Comparison of ENCODE assay signal across 34 cellular contexts in genomic region chr4:128735714-128736113, GRCh38.
"Had no signal": no experiment of that assay in that cellular context is flagged by ENCODE, and none has a peak within 500 bp of the region (broad histone marks: within the 10 kb centered on the region; RNA-seq: fewer than 3 reads in every experiment).

No MANE protein-coding gene starts in this region.

- H3K36me3 ChIP-seq: adrenal gland, colonic mucosa had no signal

- H3K9me3 ChIP-seq: adrenal gland, body of pancreas, colonic mucosa had no signal

- ATAC-seq: activated CD4-positive, CD25-positive, alpha-beta regulatory T cell treated with anti-CD3 and anti-CD28 coated beads, Interleukin-2, amount 50 U/mL, for 24 hours; activated CD8-positive, alpha-beta memory T cell treated with anti-CD3 and anti-CD28 coated beads, Interleukin-2, amount 10 ng/mL, durations not matched to agents 7 days and 5 days; activated CD8-positive, alpha-beta T cell treated with anti-CD3 and anti-CD28 coated beads for 36 hours; activated naive CD8-positive, alpha-beta T cell treated with anti-CD3 and anti-CD28 coated beads, Interleukin-2, amount 50 U/mL, for 24 hours; body of pancreas; T-helper 17 cell had no signal

- H3K27ac Mint-ChIP-seq: activated B cell treated with CpG ODN at 0.5 μM for 24 hours; activated CD8-positive, alpha-beta memory T cell treated with anti-CD3 and anti-CD28 coated beads, Interleukin-2, amount 10 ng/mL, durations not matched to agents 7 days and 5 days; activated CD8-positive, alpha-beta T cell treated with anti-CD3 and anti-CD28 coated beads for 36 hours; activated naive CD4-positive, alpha-beta T cell treated with anti-CD3 and anti-CD28 coated beads for 36 hours; activated naive CD4-positive, alpha-beta T cell treated with anti-CD3 and anti-CD28 coated beads, Interleukin-2, amount 50 U/mL, for 24 hours; activated naive CD8-positive, alpha-beta T cell treated with anti-CD3 and anti-CD28 coated beads for 36 hours; activated naive CD8-positive, alpha-beta T cell treated with anti-CD3 and anti-CD28 coated beads, Interleukin-2, amount 50 U/mL, for 24 hours; activated T-helper 1 cell treated with anti-CD3 and anti-CD28 coated beads, Interleukin-12 subunit alpha, Interleukin-12 subunit beta, Interleukin-2, Interleukin-4 antibody, amounts not matched to agents 30 ng/mL and 10 ng/mL and 1 ng/mL, durations not matched to agents 14 hours and 24 hours and 36 hours; activated T-helper 2 cell treated with anti-CD3 and anti-CD28 coated beads, Interferon-gamma antibody, Interleukin-2, Interleukin-4, amounts not matched to agents 10 μg/mL and 5 μg/mL and 100 μg/mL, durations not matched to agents 14 hours and 24 hours and 36 hours; T-helper 17 cell; T-helper 2 cell treated with Interferon-gamma antibody and Interleukin-4, amounts not matched to agents 5 μg/mL and 100 μg/mL, for 36 hours had no signal

- H3K4me3 Mint-ChIP-seq: activated B cell treated with CpG ODN at 0.5 μM for 24 hours; activated CD8-positive, alpha-beta memory T cell treated with anti-CD3 and anti-CD28 coated beads, Interleukin-2, amount 10 ng/mL, durations not matched to agents 7 days and 5 days; activated CD8-positive, alpha-beta T cell treated with anti-CD3 and anti-CD28 coated beads for 36 hours; activated naive CD4-positive, alpha-beta T cell treated with anti-CD3 and anti-CD28 coated beads for 36 hours; activated naive CD4-positive, alpha-beta T cell treated with anti-CD3 and anti-CD28 coated beads, Interleukin-2, amount 50 U/mL, for 24 hours; activated naive CD8-positive, alpha-beta T cell treated with anti-CD3 and anti-CD28 coated beads for 36 hours; activated naive CD8-positive, alpha-beta T cell treated with anti-CD3 and anti-CD28 coated beads, Interleukin-2, amount 50 U/mL, for 24 hours; activated T-helper 1 cell treated with anti-CD3 and anti-CD28 coated beads, Interleukin-12 subunit alpha, Interleukin-12 subunit beta, Interleukin-2, Interleukin-4 antibody, amounts not matched to agents 30 ng/mL and 10 ng/mL and 1 ng/mL, durations not matched to agents 14 hours and 24 hours and 36 hours; T-helper 17 cell; T-helper 2 cell treated with Interferon-gamma antibody and Interleukin-4, amounts not matched to agents 5 μg/mL and 100 μg/mL, for 36 hours had no signal

- H3K4me1 ChIP-seq: adrenal gland, colonic mucosa had no signal

- H3K4me3 ChIP-seq: adrenal gland, body of pancreas, colonic mucosa had no signal

- H3K36me3 Mint-ChIP-seq: activated CD8-positive, alpha-beta memory T cell treated with anti-CD3 and anti-CD28 coated beads, Interleukin-2, amount 10 ng/mL, durations not matched to agents 7 days and 5 days; activated naive CD4-positive, alpha-beta T cell treated with anti-CD3 and anti-CD28 coated beads, Interleukin-2, amount 50 U/mL, for 24 hours; activated naive CD8-positive, alpha-beta T cell treated with anti-CD3 and anti-CD28 coated beads for 36 hours had no signal

- H3K27ac ChIP-seq: adrenal gland, body of pancreas, colonic mucosa, epithelial cell of prostate had no signal

- FAIRE-seq: endometrium, endothelial cell of umbilical vein, frontal cortex had no signal

- DNase-seq: activated B cell treated with CpG ODN at 0.5 μM for 24 hours; activated CD4-positive, alpha-beta T cell treated with anti-CD3 and anti-CD28 coated beads for 48 hours; activated CD4-positive, alpha-beta T cell treated with anti-CD3 and anti-CD28 coated beads, Interleukin-2, amount 50 U/mL, for 1 hour; activated CD4-positive, alpha-beta T cell treated with anti-CD3 and anti-CD28 coated beads, Interleukin-2, amount 50 U/mL, for 48 hours; activated CD8-positive, alpha-beta memory T cell treated with anti-CD3 and anti-CD28 coated beads, Interleukin-2, amount 10 ng/mL, durations not matched to agents 7 days and 5 days; activated CD8-positive, alpha-beta memory T cell treated with anti-CD3 and anti-CD28 coated beads, Interleukin-2, amount 50 U/mL, for 4 hours; activated CD8-positive, alpha-beta T cell treated with anti-CD3 and anti-CD28 coated beads for 36 hours; activated effector memory CD4-positive, alpha-beta T cell treated with anti-CD3 and anti-CD28 coated beads, Interleukin-2, amount 50 U/mL, for 16 hours; activated naive CD4-positive, alpha-beta T cell treated with anti-CD3 and anti-CD28 coated beads for 36 hours; activated naive CD8-positive, alpha-beta T cell treated with anti-CD3 and anti-CD28 coated beads for 36 hours; activated naive CD8-positive, alpha-beta T cell treated with anti-CD3 and anti-CD28 coated beads, Interleukin-2, amount 50 U/mL, for 24 hours; activated T-cell treated with anti-CD3 and anti-CD28 coated beads, Interleukin-2, amount 50 U/mL, for 1 hour; activated T-cell treated with anti-CD3 and anti-CD28 coated beads, Interleukin-2, amount 50 U/mL, for 48 hours; adrenal gland; amygdala; aorta; body of pancreas; caudate nucleus; colonic mucosa; effector CD8-positive, alpha-beta T cell; foreskin fibroblast; head of caudate nucleus; T-helper 1 cell; T-helper 17 cell; T1000 had no signal

- H3K4me1 Mint-ChIP-seq: activated B cell treated with CpG ODN at 0.5 μM for 24 hours; activated CD8-positive, alpha-beta memory T cell treated with anti-CD3 and anti-CD28 coated beads, Interleukin-2, amount 10 ng/mL, durations not matched to agents 7 days and 5 days; activated naive CD4-positive, alpha-beta T cell treated with anti-CD3 and anti-CD28 coated beads, Interleukin-2, amount 50 U/mL, for 24 hours; activated naive CD8-positive, alpha-beta T cell treated with anti-CD3 and anti-CD28 coated beads for 36 hours; activated naive CD8-positive, alpha-beta T cell treated with anti-CD3 and anti-CD28 coated beads, Interleukin-2, amount 50 U/mL, for 24 hours had no signal

- H3K27me3 Mint-ChIP-seq: activated B cell treated with CpG ODN at 0.5 μM for 24 hours; activated CD8-positive, alpha-beta memory T cell treated with anti-CD3 and anti-CD28 coated beads, Interleukin-2, amount 10 ng/mL, durations not matched to agents 7 days and 5 days; activated CD8-positive, alpha-beta T cell treated with anti-CD3 and anti-CD28 coated beads for 36 hours; activated naive CD4-positive, alpha-beta T cell treated with anti-CD3 and anti-CD28 coated beads, Interleukin-2, amount 50 U/mL, for 24 hours; activated naive CD8-positive, alpha-beta T cell treated with anti-CD3 and anti-CD28 coated beads for 36 hours; activated naive CD8-positive, alpha-beta T cell treated with anti-CD3 and anti-CD28 coated beads, Interleukin-2, amount 50 U/mL, for 24 hours; T-helper 17 cell had no signal

- H3K27me3 ChIP-seq: adrenal gland, body of pancreas, colonic mucosa had no signal

- H3K9me3 Mint-ChIP-seq: activated B cell treated with CpG ODN at 0.5 μM for 24 hours; activated CD8-positive, alpha-beta T cell treated with anti-CD3 and anti-CD28 coated beads for 36 hours; activated naive CD4-positive, alpha-beta T cell treated with anti-CD3 and anti-CD28 coated beads for 36 hours; activated naive CD4-positive, alpha-beta T cell treated with anti-CD3 and anti-CD28 coated beads, Interleukin-2, amount 50 U/mL, for 24 hours; activated naive CD8-positive, alpha-beta T cell treated with anti-CD3 and anti-CD28 coated beads for 36 hours; activated naive CD8-positive, alpha-beta T cell treated with anti-CD3 and anti-CD28 coated beads, Interleukin-2, amount 50 U/mL, for 24 hours; activated T-helper 1 cell treated with anti-CD3 and anti-CD28 coated beads, Interleukin-12 subunit alpha, Interleukin-12 subunit beta, Interleukin-2, Interleukin-4 antibody, amounts not matched to agents 30 ng/mL and 10 ng/mL and 1 ng/mL, durations not matched to agents 14 hours and 24 hours and 36 hours; activated T-helper 2 cell treated with anti-CD3 and anti-CD28 coated beads, Interferon-gamma antibody, Interleukin-2, Interleukin-4, amounts not matched to agents 10 μg/mL and 5 μg/mL and 100 μg/mL, durations not matched to agents 14 hours and 24 hours and 36 hours; T-helper 2 cell treated with Interferon-gamma antibody and Interleukin-4, amounts not matched to agents 5 μg/mL and 100 μg/mL, for 36 hours had no signal
